In genomic region chr9:114864471-114864870, GRCh38 we compare ENCODE assay signal across 27 cellular contexts. TPM values are rescaled to one million over a fixed set of nuclear protein-coding genes. Genes with fewer than 3 reads are reported as not detected.
"Had no signal": no experiment of that assay in that cellular context is flagged by ENCODE, and none has a peak within 500 bp of the region (broad histone marks: within the 10 kb centered on the region; RNA-seq: fewer than 3 reads in every experiment).

No MANE protein-coding gene starts in this region.

- H3K4me3 ChIP-seq: colonic mucosa, gastrocnemius medialis, heart right ventricle, mucosa of descending colon, spleen, testis, tibial nerve, upper lobe of right lung had no signal

- H3K27me3 ChIP-seq: colonic mucosa, gastrocnemius medialis, neutrophil, spleen, testis, tibial nerve, upper lobe of right lung had no signal

- ATAC-seq: gastrocnemius medialis; heart right ventricle; left lobe of liver; mucosa of descending colon; naive thymus-derived CD8-positive, alpha-beta T cell; right cardiac atrium; stimulated activated naive B cell treated with anti-CD40 and anti-IgM and Interleukin-4, amounts not matched to agents 10 μg/mL and 1 μg/mL and 100 μg/mL, for 72 hours; stimulated activated naive CD8-positive, alpha-beta T cell treated with anti-CD3 and anti-CD28 coated beads, Interleukin-15, amount 100 ng/mL, for 72 hours; upper lobe of right lung had no signal

- H3K4me1 ChIP-seq: colonic mucosa, gastrocnemius medialis, testis had no signal

- H3K27ac ChIP-seq: colonic mucosa, gastrocnemius medialis, heart right ventricle, neutrophil, spleen, testis, tibial nerve, upper lobe of right lung had no signal

- DNase-seq: cerebellar nuclear complex; colonic mucosa; dermis blood vessel endothelial cell; effector CD4-positive, alpha-beta T cell; endodermal cell; erythroblast; gastrocnemius medialis; heart right ventricle; hypothalamus; kidney glomerular epithelial cell; mammary epithelial cell; mucosa of descending colon; naive thymus-derived CD8-positive, alpha-beta T cell; posterior cingulate gyrus; right cardiac atrium; spleen; stimulated activated CD4-positive, alpha-beta T cell treated with anti-CD3 and anti-CD28 coated beads, Interleukin-15, amount 100 ng/mL, for 24 hours; stimulated activated CD4-positive, alpha-beta T cell treated with anti-CD3 and anti-CD28 coated beads, Interleukin-1b, Interleukin-23, amount 100 ng/mL, for 48 hours; stimulated activated CD4-positive, alpha-beta T cell treated with anti-CD3 and anti-CD28 coated beads, Interleukin-4, amount 100 ng/mL, for 24 hours; stimulated activated naive B cell treated with anti-CD40 and anti-IgM and Interleukin-4, amounts not matched to agents 10 μg/mL and 1 μg/mL and 100 μg/mL, for 72 hours; stimulated activated naive CD8-positive, alpha-beta T cell treated with anti-CD3 and anti-CD28 coated beads, Interleukin-15, amount 100 ng/mL, for 72 hours; testis; upper lobe of right lung had no signal

- H3K36me3 ChIP-seq: colonic mucosa, gastrocnemius medialis, heart right ventricle, neutrophil, spleen, tibial nerve, upper lobe of right lung had no signal

- H3K9me3 ChIP-seq: colonic mucosa, gastrocnemius medialis, mucosa of descending colon, neutrophil, spleen, testis, tibial nerve, upper lobe of right lung had no signal

RNA-seq across cellular contexts. Expression of gene TNFSF15, which starts 58.6 kb away (rescaled TPM):
- total RNA-seq: endodermal cell; gastrocnemius medialis; naive thymus-derived CD8-positive, alpha-beta T cell had no signal
- polyA plus RNA-seq: naive thymus-derived CD8-positive, alpha-beta T cell; neural cell had no signal
